Comparison of ENCODE assay signal across 22 cellular contexts in genomic region chr2:156659694-156660093, GRCh38.
"Had no signal": no experiment of that assay in that cellular context is flagged by ENCODE, and none has a peak within 500 bp of the region (broad histone marks: within the 10 kb centered on the region; RNA-seq: fewer than 3 reads in every experiment).

No MANE protein-coding gene starts in this region.

- H3K4me3 Mint-ChIP-seq: mesothelial cell of epicardium, naive B cell had no signal

- DNase-seq: dermis blood vessel endothelial cell; dorsolateral prefrontal cortex; effector CD4-positive, alpha-beta T cell; effector memory CD4-positive, alpha-beta T cell; foreskin keratinocyte; heart right ventricle; hippocampal formation; left cardiac atrium; left ventricle myocardium inferior; lower lobe of right lung; mesenchymal stem cell; mucosa of descending colon; naive B cell had no signal

- H3K27me3 ChIP-seq: dorsolateral prefrontal cortex, esophagus muscularis mucosa, foreskin keratinocyte, gastroesophageal sphincter, heart right ventricle had no signal

- FAIRE-seq: colon, endothelial cell of umbilical vein, frontal cortex, islet of Langerhans, keratinocyte had no signal

- H3K9me3 ChIP-seq: esophagus muscularis mucosa, gastroesophageal sphincter, heart right ventricle, left ventricle myocardium inferior, lower lobe of right lung, mucosa of descending colon had no signal

- H3K4me3 ChIP-seq: coronary artery, dorsolateral prefrontal cortex, esophagus muscularis mucosa, gastroesophageal sphincter, heart right ventricle, left ventricle myocardium inferior, lower lobe of right lung, mucosa of descending colon had no signal

- H3K36me3 ChIP-seq: esophagus muscularis mucosa, gastroesophageal sphincter, heart right ventricle, left ventricle myocardium inferior, lower lobe of right lung had no signal

- H3K27ac ChIP-seq: coronary artery, dorsolateral prefrontal cortex, esophagus muscularis mucosa, foreskin keratinocyte, gastroesophageal sphincter, heart right ventricle, left ventricle myocardium inferior, lower lobe of right lung had no signal

- H3K4me1 ChIP-seq: esophagus muscularis mucosa, foreskin keratinocyte, gastroesophageal sphincter, heart right ventricle, left ventricle myocardium inferior, lower lobe of right lung had no signal

- H3K27me3 Mint-ChIP-seq: naive B cell had no signal

- H3K4me1 Mint-ChIP-seq: mesothelial cell of epicardium, naive B cell had no signal

- ATAC-seq: foreskin keratinocyte, gastroesophageal sphincter, heart right ventricle, left cardiac atrium, lower lobe of right lung, mucosa of descending colon had no signal

- H3K27ac Mint-ChIP-seq: mesothelial cell of epicardium had no signal

- H3K36me3 Mint-ChIP-seq: mesothelial cell of epicardium, naive B cell had no signal
